1 cellular context compared by ENCODE assay signal in genomic region chr13:98328511-98328910, GRCh38.
A peak's percentile ranks its signal among the peaks of the same experiment; 100 is the strongest.
TF ChIP-seq lines count a peak whose summit lies in the region.

No MANE protein-coding gene starts in this region.

TF ChIP-seq in WTC11, 78 proteins besides CTCF, POLR2A, EP300 and RAD21:
- no peak for TF ChIP-seq ZNF425 (CRISPR knock-in tag; conservative IDR thresholded peaks at IDR 0.05)
- TF ChIP-seq, protein P1, sequence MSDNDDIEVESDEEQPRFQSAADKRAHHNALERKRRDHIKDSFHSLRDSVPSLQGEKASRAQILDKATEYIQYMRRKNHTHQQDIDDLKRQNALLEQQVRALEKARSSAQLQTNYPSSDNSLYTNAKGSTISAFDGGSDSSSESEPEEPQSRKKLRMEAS (CRISPR knock-in tag; IDR thresholded peaks at IDR 0.05): 0 out of 2 replicates have a peak, but pooled peaks have one; percentile 6
